ENCODE assay signal across 8 cellular contexts in genomic region chr10:91909178-91909677, GRCh38. TPM values are rescaled to one million over a fixed set of nuclear protein-coding genes. Genes with fewer than 3 reads are reported as not detected.
A peak's percentile ranks its signal among the peaks of the same experiment; 100 is the strongest.
DNase-seq lines count a peak whose midpoint lies in the region; ATAC-seq, FAIRE-seq and TF ChIP-seq lines count a peak whose summit lies in the region.

A gene with protein sequence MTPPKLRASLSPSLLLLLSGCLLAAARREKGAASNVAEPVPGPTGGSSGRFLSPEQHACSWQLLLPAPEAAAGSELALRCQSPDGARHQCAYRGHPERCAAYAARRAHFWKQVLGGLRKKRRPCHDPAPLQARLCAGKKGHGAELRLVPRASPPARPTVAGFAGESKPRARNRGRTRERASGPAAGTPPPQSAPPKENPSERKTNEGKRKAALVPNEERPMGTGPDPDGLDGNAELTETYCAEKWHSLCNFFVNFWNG (minus strand): TSS chr10:91909486. CDS start chr10:91908969, 517 bp downstream.

- peak; percentile 59 for DNase-seq in ELF-1 (ENCODE audit: low read depth, low spot score)
- DNase-seq in LNCaP clone FGC (ENCODE audit: low read depth) = no peak
- no peak for DNase-seq in SJSA1 (ENCODE audit: low read depth in 1 of 2, low spot score in 2 of 2)
- DNase-seq in breast epithelium (ENCODE audit: low spot score in 2 of 2) = no peak
- DNase-seq in kidney = no peak
- DNase-seq in stimulated activated CD4-positive, alpha-beta T cell treated with anti-CD3 and anti-CD28 coated beads, Interleukin-15, amount 100 ng/mL, for 24 hours = peak; percentile 65

- ATAC-seq in HG03280 (IDR thresholded peaks at IDR 0.05; ENCODE audit: unreplicated experiment) (no peak), HG03354 (IDR thresholded peaks at IDR 0.05; ENCODE audit: poor library complexity, severe bottlenecking, unreplicated experiment) (no peak)

- FAIRE-seq in kidney (lab: Jason Lieb, UNC) = no peak

- intact Hi-C loops in breast epithelium (cut with DNase I; ENCODE audit: low total_unique reads) = no loop called here
- intact Hi-C loops in kidney (cut with DNase I) = no loop called here

- H3K27me3 ChIP-seq in SJSA1 (replicated peaks) = peaks cover 3% of the 10 kb centered on the region; the same call in 1 of the 2 replicates
- no peaks in the 10 kb centered on the region for H3K27me3 ChIP-seq in breast epithelium

- TF ChIP-seq POLR2A in breast epithelium (IDR thresholded peaks at IDR 0.05) = no peak

- no peak within 1 kb of the TSS for H3K27ac ChIP-seq in SJSA1
- H3K27ac ChIP-seq in breast epithelium = peak within 1 kb of the TSS; percentile 60 to 78
- peak within 1 kb of the TSS; percentile 34 to 37 for H3K27ac ChIP-seq in kidney (ENCODE audit: low read depth in 2 of 2, low read length in 2 of 2)

- H3K4me3 ChIP-seq in LNCaP clone FGC (ENCODE audit: low read depth, low read length) = peak within 1 kb of the TSS; percentile 62
- peak within 1 kb of the TSS; percentile 58 for H3K4me3 ChIP-seq in SJSA1
- H3K4me3 ChIP-seq in breast epithelium = peak within 1 kb of the TSS; percentile 62 to 97 (median 79)
- peak within 1 kb of the TSS; percentile 66 to 96 for H3K4me3 ChIP-seq in kidney (ENCODE audit: low read length in 2 of 2)

- TF ChIP-seq CTCF in LNCaP clone FGC (IDR thresholded peaks at IDR 0.05; ENCODE audit: control insufficient read depth, extremely low read depth, insufficient read depth) (no peak), breast epithelium (IDR thresholded peaks at IDR 0.05) (no peak), kidney (IDR thresholded peaks at IDR 0.05; ENCODE audit: borderline replicate concordance, extremely low read depth, insufficient read depth) (no peak)

- H3K4me1 ChIP-seq in SJSA1 (replicated peaks) = peaks cover 11% of the 10 kb centered on the region
- no peaks in the 10 kb centered on the region for H3K4me1 ChIP-seq in breast epithelium
- no peaks in the 10 kb centered on the region for H3K4me1 ChIP-seq in kidney (ENCODE audit: control insufficient read depth in 1 of 2, insufficient read depth in 1 of 2, low read depth in 1 of 2, low read length in 2 of 2)

- H3K9ac ChIP-seq in kidney (ENCODE audit: low read length in 2 of 2) = peak within 1 kb of the TSS; percentile 3 to 71

- H3K36me3 ChIP-seq in SJSA1 (no peaks in the 10 kb centered on the region), breast epithelium (no peaks in the 10 kb centered on the region), kidney (ENCODE audit: control insufficient read depth in 1 of 2, insufficient read depth in 2 of 2, low read length in 2 of 2) (no peaks in the 10 kb centered on the region)

- H3K9me3 ChIP-seq in SJSA1 (replicated peaks) (no peaks in the 10 kb centered on the region), breast epithelium (no peaks in the 10 kb centered on the region), kidney (ENCODE audit: control insufficient read depth in 1 of 2, low read length in 2 of 2) (no peaks in the 10 kb centered on the region)

RNA-seq across cellular contexts. Expression of the gene that starts here (rescaled TPM):
- not detected in 2 replicates for total RNA-seq in SJSA1 (2014; rRNA removed; shearing (Covaris generic))
- 1 to 10 TPM in 1 of 3 donors, under 1 TPM in 2; 0.59 to 1.1 (median 0.66) TPM for total RNA-seq in breast epithelium
- total RNA-seq in kidney = 2.7 TPM
- polyA plus RNA-seq in kidney (ENCODE audit: insufficient read depth, low read depth, low replicate concordance) = 1.3 TPM

Comparison
In these comparisons a context has a peak if more than half of its experiments do, and no peak if none do; other contexts are left out.
1. DNase-seq: peak in ELF-1 (single experiment) and stimulated activated CD4-positive, alpha-beta T cell treated with anti-CD3 and anti-CD28 coated beads, Interleukin-15, amount 100 ng/mL, for 24 hours (single experiment); none in LNCaP clone FGC (single experiment), SJSA1 (0 of 2), breast epithelium (0 of 2) and kidney (single experiment).
2. Peak in every context shown above with its lines, with median percentiles within 50 percentile points of each other: H3K4me3 ChIP-seq.